ENCODE assay signal across 8 cellular contexts in genomic region chr4:87985097-87985886, GRCh38. TPM values are rescaled to one million over a fixed set of nuclear protein-coding genes. Genes with fewer than 3 reads are reported as not detected.
A peak's percentile ranks its signal among the peaks of the same experiment; 100 is the strongest.
DNase-seq lines count a peak whose midpoint lies in the region; ATAC-seq and TF ChIP-seq lines count a peak whose summit lies in the region.

No MANE protein-coding gene starts in this region.

- no peak overlapping the region for H3K27ac ChIP-seq in HEK293 (ENCODE audit: extremely low read depth, low read depth, low read length)

- intact Hi-C loops in activated CD4-positive, alpha-beta T cell treated with anti-CD3 and anti-CD28 coated beads for 36 hours (cut with DNase I, micrococcal nuclease), result loop anchor here in 1 of 2 experiments (1.0 kb wide), 1 partner anchor 132 kb away; no protein-coding TSS in a partner anchor

- peak; percentile 93 for ATAC-seq in activated CD4-positive, alpha-beta T cell treated with anti-CD3 and anti-CD28 coated beads for 36 hours

- H3K36me3 Mint-ChIP-seq in activated CD4-positive, alpha-beta T cell treated with anti-CD3 and anti-CD28 coated beads for 36 hours (ENCODE audit: low read depth), result no peaks in the 10 kb centered on the region

- no peak overlapping the region for H3K4me3 ChIP-seq in HEK293 (ENCODE audit: low read depth, low read length)
- H3K4me3 ChIP-seq in NB4 (ENCODE audit: low read depth, low read length), result no peak overlapping the region
- H3K4me3 ChIP-seq in WI38 (ENCODE audit: low read depth, low read length), result no peak overlapping the region

- H3K9me3 Mint-ChIP-seq in activated CD4-positive, alpha-beta T cell treated with anti-CD3 and anti-CD28 coated beads for 36 hours (ENCODE audit: low read depth), result no peaks in the 10 kb centered on the region

- no peaks in the 10 kb centered on the region for H3K9me3 ChIP-seq in HEK293 (ENCODE audit: control insufficient read depth, insufficient read depth, low read depth, low read length)

- H3K27ac Mint-ChIP-seq in activated CD4-positive, alpha-beta T cell treated with anti-CD3 and anti-CD28 coated beads for 36 hours, result no peak overlapping the region

- CTCF ChIA-PET in activated CD4-positive, alpha-beta T cell treated with anti-CD3 and anti-CD28 coated beads for 36 hours (lab: Charles Lee), result interaction anchor here (0.7 to 1.9 kb wide), 5 partner anchors 12 to 136 kb away, joined by 3 to 16 read pairs (median 5); no protein-coding TSS in a partner anchor
- CTCF ChIA-PET in HEK293 (lab: Yijun Ruan, JAX), result interaction anchor here (0.7 to 2.4 kb wide), 8 partner anchors 8 to 226 kb away, joined by 3 to 21 read pairs (median 6); no protein-coding TSS in a partner anchor

- TF ChIP-seq CTCF in HEK293 (tag by site-specific recombination; IDR thresholded peaks at IDR 0.05) (peak; percentile 74), NB4 (IDR thresholded peaks at IDR 0.05; ENCODE audit: low read depth, low read length) (peak; percentile 88), WI38 (IDR thresholded peaks at IDR 0.05; ENCODE audit: low read depth, low read length) (peak; percentile 57)

- no peaks in the 10 kb centered on the region for H3K36me3 ChIP-seq in HEK293 (ENCODE audit: control insufficient read depth in 2 of 2, insufficient read depth in 1 of 2, low read length in 2 of 2)

- POLR2A ChIA-PET in activated CD4-positive, alpha-beta T cell treated with anti-CD3 and anti-CD28 coated beads for 36 hours (lab: Charles Lee), result no interaction called here
- POLR2A ChIA-PET in HEK293 (lab: Yijun Ruan, JAX), result no interaction called here

- no peaks in the 10 kb centered on the region for H3K4me1 Mint-ChIP-seq in activated CD4-positive, alpha-beta T cell treated with anti-CD3 and anti-CD28 coated beads for 36 hours

- DNase-seq in activated CD4-positive, alpha-beta T cell treated with anti-CD3 and anti-CD28 coated beads for 36 hours, result peak; percentile 68
- no peak for DNase-seq in activated CD4-positive, alpha-beta T cell treated with anti-CD3 and anti-CD28 coated beads for 1 hour
- DNase-seq in NB4 (ENCODE audit: low read depth), result peak; percentile 71
- peak; percentile 5 to 32 for DNase-seq in erythroblast (lab: John Stamatoyannopoulos, UW)
- DNase-seq in mucosa of gallbladder (ENCODE audit: low spot score), result peak; percentile 80
- no peak for DNase-seq in OCI-M2 (lab: John Stamatoyannopoulos, UW; ENCODE audit: unreplicated experiment)

- H3K4me3 Mint-ChIP-seq in activated CD4-positive, alpha-beta T cell treated with anti-CD3 and anti-CD28 coated beads for 36 hours, result no peak overlapping the region

- H3K27me3 Mint-ChIP-seq in activated CD4-positive, alpha-beta T cell treated with anti-CD3 and anti-CD28 coated beads for 36 hours, result peaks cover 12% of the 10 kb centered on the region

- no peaks in the 10 kb centered on the region for H3K4me1 ChIP-seq in HEK293 (ENCODE audit: control insufficient read depth, insufficient read depth, low read length)

- TF ChIP-seq POLR2A in NB4 (IDR thresholded peaks at IDR 0.05; ENCODE audit: extremely low read depth, insufficient read length), result no peak
- TF ChIP-seq POLR2A in erythroblast (IDR thresholded peaks at IDR 0.05; ENCODE audit: low read length), result no peak

TF ChIP-seq in HEK293, 187 proteins besides CTCF, POLR2A, EP300 and RAD21:
- TF ChIP-seq ZNF654 (tag by site-specific recombination; IDR thresholded peaks at IDR 0.05; ENCODE audit: low read depth) (peak; percentile 62), EGR2 (tag by site-specific recombination; IDR thresholded peaks at IDR 0.05; ENCODE audit: low read depth) (no peak)

RNA-seq across cellular contexts. Expression of gene SPP1, which starts 9.8 kb away (rescaled TPM):
- not detected for total RNA-seq in activated CD4-positive, alpha-beta T cell treated with anti-CD3 and anti-CD28 coated beads for 36 hours
- 3,399 TPM for total RNA-seq in mucosa of gallbladder

RNA-seq across cellular contexts. Expression of gene PKD2, which starts 22.1 kb away (rescaled TPM):
- 1 to 10 TPM; 4.1 to 5.0 TPM for total RNA-seq in activated CD4-positive, alpha-beta T cell treated with anti-CD3 and anti-CD28 coated beads for 36 hours
- total RNA-seq in mucosa of gallbladder, result 38.4 TPM

Comparison
In these comparisons a context has a peak if more than half of its experiments do, and no peak if none do; other contexts are left out.
1. DNase-seq: peak in activated CD4-positive, alpha-beta T cell treated with anti-CD3 and anti-CD28 coated beads for 36 hours (single experiment), NB4 (single experiment), erythroblast (2 of 2) and mucosa of gallbladder (single experiment); none in activated CD4-positive, alpha-beta T cell treated with anti-CD3 and anti-CD28 coated beads for 1 hour (single experiment) and OCI-M2 (single experiment).
2. RNA of gene SPP1, which starts 9.8 kb away (total RNA-seq): 3,399 TPM in mucosa of gallbladder (single experiment); not detected in activated CD4-positive, alpha-beta T cell treated with anti-CD3 and anti-CD28 coated beads for 36 hours; every median in the first group is over 1,000 times any median in the second.
3. Peak in every context shown above with its lines, with median percentiles within 50 percentile points of each other: CTCF ChIP-seq.